Comparison of ENCODE assay signal across 22 cellular contexts in genomic region chr20:24981282-24981681, GRCh38. TPM values are rescaled to one million over a fixed set of nuclear protein-coding genes. Genes with fewer than 3 reads are reported as not detected.
A peak's percentile ranks its signal among the peaks of the same experiment; 100 is the strongest.
DNase-seq lines count a peak whose midpoint lies in the region; ATAC-seq and TF ChIP-seq lines count a peak whose summit lies in the region.
"Had no signal": no experiment of that assay in that cellular context is flagged by ENCODE, and none has a peak within 500 bp of the region (broad histone marks: within the 10 kb centered on the region; RNA-seq: fewer than 3 reads in every experiment).

No MANE protein-coding gene starts in this region.

- H3K79me2 ChIP-seq in GM23248 (ENCODE audit: insufficient read depth): peaks cover 35% of the 10 kb centered on the region

- TF ChIP-seq CTCF in HL-60 (IDR thresholded peaks at IDR 0.05; ENCODE audit: insufficient read depth, low read length) (no peak), endothelial cell (IDR thresholded peaks at IDR 0.05; ENCODE audit: unreplicated experiment) (no peak)

- H3K9me3 ChIP-seq in subcutaneous abdominal adipose tissue (ENCODE audit: control insufficient read depth in 5 of 5, low read length in 5 of 5) (no peaks in the 10 kb centered on the region), GM23248 (ENCODE audit: low read depth) (no peaks in the 10 kb centered on the region)
- H3K9me3 ChIP-seq: colonic mucosa, prostate gland had no signal

- peaks cover 6% of the 10 kb centered on the region for H3K9me3 Mint-ChIP-seq in activated CD8-positive, alpha-beta memory T cell treated with anti-CD3 and anti-CD28 coated beads, Interleukin-2, amount 10 ng/mL, durations not matched to agents 7 days and 5 days (ENCODE audit: low read depth)
- H3K9me3 Mint-ChIP-seq in endothelial cell (ENCODE audit: unreplicated experiment): peaks cover 7% of the 10 kb centered on the region

- H3K27me3 ChIP-seq in HL-60 (ENCODE audit: insufficient read depth, poor library complexity, severe bottlenecking) (no peaks in the 10 kb centered on the region), subcutaneous abdominal adipose tissue (ENCODE audit: control insufficient read depth in 5 of 5, insufficient read depth in 4 of 5, low read length in 5 of 5) (no peaks in the 10 kb centered on the region), GM23248 (replicated peaks; ENCODE audit: insufficient read depth) (no peaks in the 10 kb centered on the region)
- H3K27me3 ChIP-seq: colonic mucosa, neural progenitor cell, SJCRH30 had no signal

- 92 to 94% methylated on average over 4 of the region's 4 CpGs for WGBS in GM23248 (ENCODE audit: low coverage in 1 of 2, low lambda C conversion rate in 2 of 2, missing lambda C conversion rate in 2 of 2), 2 experiments

- H3K4me1 Mint-ChIP-seq in activated CD8-positive, alpha-beta memory T cell treated with anti-CD3 and anti-CD28 coated beads, Interleukin-2, amount 10 ng/mL, durations not matched to agents 7 days and 5 days: peaks cover 59% of the 10 kb centered on the region
- peaks cover 38% of the 10 kb centered on the region for H3K4me1 Mint-ChIP-seq in endothelial cell (ENCODE audit: unreplicated experiment)

- H3K4me1 ChIP-seq in subcutaneous abdominal adipose tissue (ENCODE audit: control insufficient read depth in 5 of 5, insufficient read depth in 5 of 5, low read length in 5 of 5) (peaks cover 6 to 95% (median 83%) of the 10 kb centered on the region in 5 donors), GM23248 (ENCODE audit: insufficient read depth) (no peaks in the 10 kb centered on the region)
- H3K4me1 ChIP-seq: colonic mucosa, neural progenitor cell, prostate gland, SJCRH30 had no signal

- peak; percentile 60 for ATAC-seq in activated CD8-positive, alpha-beta memory T cell treated with anti-CD3 and anti-CD28 coated beads, Interleukin-2, amount 10 ng/mL, durations not matched to agents 7 days and 5 days
- ATAC-seq in GM18517 (IDR thresholded peaks at IDR 0.05; ENCODE audit: unreplicated experiment): no peak
- ATAC-seq in HG03039 (IDR thresholded peaks at IDR 0.05; ENCODE audit: unreplicated experiment): no peak

- H3K4me3 Mint-ChIP-seq in activated CD8-positive, alpha-beta memory T cell treated with anti-CD3 and anti-CD28 coated beads, Interleukin-2, amount 10 ng/mL, durations not matched to agents 7 days and 5 days: no peak overlapping the region
- H3K4me3 Mint-ChIP-seq in endothelial cell (ENCODE audit: unreplicated experiment): peak overlapping the region; percentile 70
- H3K4me3 Mint-ChIP-seq: CD4-positive, CD25-positive, alpha-beta regulatory T cell; neural progenitor cell had no signal

- no peaks in the 10 kb centered on the region for H3K9me2 ChIP-seq in GM23248 (ENCODE audit: insufficient read depth)

- H3K4me2 ChIP-seq in GM23248 (ENCODE audit: unreplicated experiment): no peak overlapping the region
- H3K4me2 ChIP-seq: neural progenitor cell had no signal

- in situ Hi-C loops in GM23248 (cut with MboI): loop anchor here (25.0 kb wide), 2 partner anchors 531 to 881 kb away; no protein-coding TSS in a partner anchor

- H3K27me3 Mint-ChIP-seq in activated CD8-positive, alpha-beta memory T cell treated with anti-CD3 and anti-CD28 coated beads, Interleukin-2, amount 10 ng/mL, durations not matched to agents 7 days and 5 days: no peaks in the 10 kb centered on the region
- peaks cover 9% of the 10 kb centered on the region for H3K27me3 Mint-ChIP-seq in endothelial cell (ENCODE audit: unreplicated experiment)
- H3K27me3 Mint-ChIP-seq: CD4-positive, CD25-positive, alpha-beta regulatory T cell; IgD-negative memory B cell; T-cell had no signal

- H2AFZ ChIP-seq in GM23248: no peak overlapping the region
- H2AFZ ChIP-seq: neural progenitor cell had no signal

- peak overlapping the region; percentile 82 for H3K27ac Mint-ChIP-seq in activated CD8-positive, alpha-beta memory T cell treated with anti-CD3 and anti-CD28 coated beads, Interleukin-2, amount 10 ng/mL, durations not matched to agents 7 days and 5 days
- no peak overlapping the region for H3K27ac Mint-ChIP-seq in endothelial cell (ENCODE audit: unreplicated experiment)
- H3K27ac Mint-ChIP-seq: CD4-positive, CD25-positive, alpha-beta regulatory T cell; IgD-negative memory B cell; neural progenitor cell had no signal

- H3K9ac ChIP-seq in subcutaneous abdominal adipose tissue (ENCODE audit: low read length in 5 of 5) (no peak overlapping the region), GM23248 (no peak overlapping the region)
- H3K9ac ChIP-seq: neural progenitor cell had no signal

- DNase-seq in HL-60 (ENCODE audit: low read depth in 1 of 2, low spot score in 1 of 2) (no peak), endothelial cell (ENCODE audit: low spot score) (no peak), GM23248 (no peak)
- peak; percentile 41 for DNase-seq in activated CD8-positive, alpha-beta memory T cell treated with anti-CD3 and anti-CD28 coated beads, Interleukin-2, amount 10 ng/mL, durations not matched to agents 7 days and 5 days
- DNase-seq: activated gamma-delta T cell; CD4-positive, CD25-positive, alpha-beta regulatory T cell; NCI-H1105; NCI-H2029 treated with DMSO at 0.1 percent for 48 hours; NCI-H226; SJCRH30; stimulated activated CD4-positive, alpha-beta T cell treated with anti-CD3 and anti-CD28 coated beads, Interleukin-1b, Interleukin-23, amount 100 ng/mL, for 48 hours; T-cell had no signal

- no peak overlapping the region for H3K4me3 ChIP-seq in HL-60 (replicated peaks; ENCODE audit: insufficient read depth, low read length)
- H3K4me3 ChIP-seq in subcutaneous abdominal adipose tissue (ENCODE audit: low read depth in 1 of 5, low read length in 5 of 5): no peak overlapping the region
- no peak overlapping the region for H3K4me3 ChIP-seq in GM23248
- H3K4me3 ChIP-seq: colonic mucosa, lung, neural progenitor cell, prostate gland, SJCRH30 had no signal

- CTCF ChIA-PET in activated CD8-positive, alpha-beta memory T cell treated with anti-CD3 and anti-CD28 coated beads, Interleukin-2, amount 10 ng/mL, durations not matched to agents 7 days and 5 days (lab: Charles Lee): interaction anchor here (1.1 kb wide), 1 partner anchor 76 kb away, joined by 3 read pairs; no protein-coding TSS in a partner anchor

- peaks cover 70% of the 10 kb centered on the region for H3K36me3 Mint-ChIP-seq in activated CD8-positive, alpha-beta memory T cell treated with anti-CD3 and anti-CD28 coated beads, Interleukin-2, amount 10 ng/mL, durations not matched to agents 7 days and 5 days
- H3K36me3 Mint-ChIP-seq in endothelial cell (ENCODE audit: low read depth, unreplicated experiment): peaks cover 56% of the 10 kb centered on the region

- H4K20me1 ChIP-seq in GM23248 (ENCODE audit: insufficient read depth): no peaks in the 10 kb centered on the region

- H3F3A ChIP-seq in GM23248 (ENCODE audit: insufficient read depth): no peaks in the 10 kb centered on the region

- H3K36me3 ChIP-seq in subcutaneous abdominal adipose tissue (ENCODE audit: control insufficient read depth in 5 of 5, insufficient read depth in 5 of 5, low read length in 5 of 5): peaks cover 8 to 42% (median 36%) of the 10 kb centered on the region in 5 donors
- no peaks in the 10 kb centered on the region; the same call in 1 of the 2 replicates for H3K36me3 ChIP-seq in GM23248 (ENCODE audit: low read depth)
- H3K36me3 ChIP-seq: colonic mucosa, prostate gland had no signal

- H3K27ac ChIP-seq in HL-60 (replicated peaks) (peak overlapping the region; percentile 75), subcutaneous abdominal adipose tissue (ENCODE audit: low read depth, low read length) (peak overlapping the region; percentile 56), GM23248 (no peak overlapping the region)
- H3K27ac ChIP-seq: colonic mucosa, neural progenitor cell, prostate gland, SJCRH30 had no signal

RNA-seq across cellular contexts. Expression of gene APMAP, which starts 11.3 kb away (rescaled TPM):
- total RNA-seq in activated CD8-positive, alpha-beta memory T cell treated with anti-CD3 and anti-CD28 coated beads, Interleukin-2, amount 10 ng/mL, durations not matched to agents 7 days and 5 days: 10 to 100 TPM; 47.5 to 56.0 TPM
- total RNA-seq in endothelial cell (ENCODE audit: unreplicated experiment): 95.2 TPM
- total RNA-seq in GM23248 (2014; rRNA removed; shearing (Covaris generic)): 109 and 129 TPM in 2 replicates
- polyA plus RNA-seq in GM23248 (2016; fragmentation: Nextera tagmentation; extraction: Ambion mirVana): 123 and 129 TPM in 2 replicates

RNA-seq across cellular contexts. Expression of gene CST7, which starts 32.2 kb away (rescaled TPM):
- total RNA-seq in activated CD8-positive, alpha-beta memory T cell treated with anti-CD3 and anti-CD28 coated beads, Interleukin-2, amount 10 ng/mL, durations not matched to agents 7 days and 5 days: 100 to 1,000 TPM; 177 to 202 TPM
- total RNA-seq in endothelial cell (ENCODE audit: unreplicated experiment): not detected
- total RNA-seq in GM23248 (2014; rRNA removed; shearing (Covaris generic)): not detected in 2 replicates
- not detected in 2 replicates for polyA plus RNA-seq in GM23248 (2016; fragmentation: Nextera tagmentation; extraction: Ambion mirVana)
- total RNA-seq: endothelial cell of umbilical vein, SJCRH30 had no signal
- polyA plus RNA-seq: endothelial cell of umbilical vein, keratinocyte had no signal

Comparison
In these comparisons a context has a peak if more than half of its experiments do, and no peak if none do; other contexts are left out.
1. RNA of gene CST7, which starts 32.2 kb away (total RNA-seq): 177 to 202 TPM in activated CD8-positive, alpha-beta memory T cell treated with anti-CD3 and anti-CD28 coated beads, Interleukin-2, amount 10 ng/mL, durations not matched to agents 7 days and 5 days; not detected in endothelial cell (single experiment) and not detected in GM23248; every median in the first group is over 100 times any median in the second.